26 cellular contexts compared by ENCODE assay signal in the genomic region with DNA sequence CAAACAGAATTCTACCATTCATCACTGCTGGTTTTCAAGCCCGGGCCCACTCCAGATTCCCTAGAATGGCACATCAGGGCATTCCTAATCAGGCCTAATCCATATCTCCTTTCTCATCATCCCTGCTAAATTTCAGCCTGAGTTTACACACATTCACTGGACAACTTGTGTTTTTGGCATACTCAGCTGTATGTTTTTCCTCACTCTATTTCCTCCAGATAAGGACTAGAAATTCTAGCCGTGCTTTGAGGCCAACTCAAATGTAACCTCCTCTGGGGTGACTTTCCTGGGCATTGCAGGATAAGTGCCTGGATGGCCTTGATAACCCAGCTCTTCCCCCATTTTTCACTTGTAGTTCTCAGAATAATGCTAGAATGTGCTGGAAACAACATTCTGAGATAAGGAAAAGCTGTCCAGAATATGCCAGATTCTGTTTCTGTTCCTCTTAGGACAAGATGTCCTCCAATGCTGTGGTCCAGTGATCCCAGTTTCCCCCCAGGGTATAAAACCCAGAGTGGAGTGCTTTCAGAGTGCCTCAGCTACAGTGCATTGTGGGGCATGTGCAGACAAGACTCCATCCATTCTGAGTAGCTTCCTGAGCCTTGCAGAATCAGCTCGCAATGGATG.
DNase-seq lines count a peak whose midpoint lies in the region; ATAC-seq and TF ChIP-seq lines count a peak whose summit lies in the region.
"Had no signal": no experiment of that assay in that cellular context is flagged by ENCODE, and none has a peak within 500 bp of the region (broad histone marks: within the 10 kb centered on the region; RNA-seq: fewer than 3 reads in every experiment).

No MANE protein-coding gene starts in this region.

- 45 to 57% methylated on average over 3 of the region's 3 CpGs for WGBS in heart right ventricle, 2 donors

- H3K9me3 ChIP-seq in heart right ventricle (peaks cover 0 to 11% (median 0%) of the 10 kb centered on the region in 11 donors), thoracic aorta (no peaks in the 10 kb centered on the region)
- H3K9me3 ChIP-seq: esophagus squamous epithelium, transverse colon had no signal

- H3K36me3 ChIP-seq in heart right ventricle (no peaks in the 10 kb centered on the region), thoracic aorta (no peaks in the 10 kb centered on the region)
- H3K36me3 ChIP-seq: brain microvascular endothelial cell, esophagus squamous epithelium, neural progenitor cell, transverse colon, WERI-Rb-1 had no signal

- ATAC-seq in Right ventricle myocardium inferior: peak; percentile 79
- peak in 5 of 8 donors; percentile 20 to 63 (median 39) for ATAC-seq in heart right ventricle
- no peak for ATAC-seq in thoracic aorta (ENCODE audit: insufficient number of reproducible peaks, low FRiP score, low read depth)
- no peak for ATAC-seq in GM18502 (IDR thresholded peaks at IDR 0.05; ENCODE audit: poor library complexity, unreplicated experiment)
- ATAC-seq in GM21423 (IDR thresholded peaks at IDR 0.05; ENCODE audit: unreplicated experiment): no peak
- ATAC-seq: activated naive CD4-positive, alpha-beta T cell treated with anti-CD3 and anti-CD28 coated beads, Interleukin-2, amount 50 U/mL, for 72 hours had no signal

- H3K4me1 ChIP-seq in heart right ventricle: peaks cover 0 to 8% (median 0%) of the 10 kb centered on the region in 9 donors
- H3K4me1 ChIP-seq in thoracic aorta (ENCODE audit: control insufficient read depth in 1 of 2, low read depth in 2 of 2): peaks cover 8 to 14% of the 10 kb centered on the region in 2 donors
- H3K4me1 ChIP-seq: neural progenitor cell, transverse colon had no signal

- intact Hi-C loops in Right ventricle myocardium inferior (cut with DNase I) (no loop called here), cardiac septum (cut with DNase I) (no loop called here), heart right ventricle (cut with DNase I) (no loop called here)

- H3K27me3 ChIP-seq in heart right ventricle (no peaks in the 10 kb centered on the region), thoracic aorta (replicated peaks; ENCODE audit: insufficient read depth) (no peaks in the 10 kb centered on the region)
- H3K27me3 ChIP-seq: brain microvascular endothelial cell, dorsolateral prefrontal cortex, esophagus squamous epithelium, neural progenitor cell, transverse colon had no signal

- H3K27ac ChIP-seq in heart right ventricle (no peak overlapping the region), thoracic aorta (peak overlapping the region; percentile 50 to 59)
- H3K27ac ChIP-seq: brain microvascular endothelial cell, C4-2B, dorsolateral prefrontal cortex, esophagus squamous epithelium, neural progenitor cell, transverse colon, WERI-Rb-1 had no signal

- no peak for TF ChIP-seq CTCF in heart right ventricle (IDR thresholded peaks at IDR 0.05)
- TF ChIP-seq CTCF in thoracic aorta (IDR thresholded peaks at IDR 0.05): no peak

- no peak for DNase-seq in Right ventricle myocardium inferior (ENCODE audit: missing footprints)
- DNase-seq in cardiac septum (ENCODE audit: low spot score): no peak
- peak; percentile 59 for DNase-seq in dermis blood vessel endothelial cell
- no peak for DNase-seq in heart right ventricle
- no peak for DNase-seq in thoracic aorta (ENCODE audit: low spot score)
- no peak for DNase-seq in activated CD8-positive, alpha-beta memory T cell treated with anti-CD3 and anti-CD28 coated beads, Interleukin-2, amount 50 U/mL, for 4 hours
- DNase-seq: activated CD4-positive, alpha-beta memory T cell treated with anti-CD3 and anti-CD28 coated beads, Interleukin-2, amount 10 ng/mL, durations not matched to agents 7 days and 5 days; activated T-cell treated with anti-CD3 and anti-CD28 coated beads, Interleukin-2, amount 50 U/mL, for 24 hours; DMS 273 treated with DMSO at 0.1 percent for 48 hours; dorsolateral prefrontal cortex; esophagus squamous epithelium; islet precursor cell; NCI-H1417 treated with DMSO at 0.1 percent for 48 hours; NCI-H2171 treated with DMSO at 0.1 percent for 48 hours; NCI-H82; stimulated activated naive CD4-positive, alpha-beta T cell treated with Interleukin-2 at 50 U/mL for 16 hours; SW 1271; transverse colon had no signal

- H3K4me3 ChIP-seq in heart right ventricle (no peak overlapping the region), thoracic aorta (no peak overlapping the region)
- H3K4me3 ChIP-seq: dorsolateral prefrontal cortex, esophagus squamous epithelium, GM12878, neural progenitor cell, transverse colon had no signal

Comparison
In these comparisons a context has a peak if more than half of its experiments do, and no peak if none do; other contexts are left out.
1. ATAC-seq: peak in Right ventricle myocardium inferior (single experiment) and heart right ventricle (5 of 8); none in thoracic aorta (single experiment), GM18502 (single experiment) and GM21423 (single experiment).
2. H3K27ac ChIP-seq: peak in thoracic aorta (2 of 2); none in heart right ventricle (0 of 10).